Comparison of ENCODE assay signal across 17 cellular contexts in genomic region chr17:80311216-80311827, GRCh38.
"Had no signal": no experiment of that assay in that cellular context is flagged by ENCODE, and none has a peak within 500 bp of the region (broad histone marks: within the 10 kb centered on the region; RNA-seq: fewer than 3 reads in every experiment).

No MANE protein-coding gene starts in this region.

- H3K4me3 ChIP-seq: right lobe of liver, thoracic aorta had no signal

- H3K27me3 ChIP-seq: foreskin keratinocyte, right lobe of liver had no signal

- H3K27ac Mint-ChIP-seq: activated CD8-positive, alpha-beta T cell treated with anti-CD3 and anti-CD28 coated beads, Interleukin-2, amount 10 ng/mL, durations not matched to agents 7 days and 5 days; memory B cell; WTC11 had no signal

- H3K27ac ChIP-seq: foreskin keratinocyte, right lobe of liver, thoracic aorta had no signal

- H3K4me1 ChIP-seq: foreskin keratinocyte, right lobe of liver had no signal

- H3K9me3 ChIP-seq: right lobe of liver, thoracic aorta had no signal

- ATAC-seq: activated CD8-positive, alpha-beta T cell treated with anti-CD3 and anti-CD28 coated beads, Interleukin-2, amount 10 ng/mL, durations not matched to agents 7 days and 5 days; foreskin keratinocyte; left ventricle myocardium superior; right lobe of liver; WTC11 had no signal

- H3K4me1 Mint-ChIP-seq: WTC11 had no signal

- FAIRE-seq: astrocyte, colon, urothelium cell line had no signal

- H3K27me3 Mint-ChIP-seq: memory B cell had no signal

- DNase-seq: activated CD4-positive, alpha-beta T cell treated with anti-CD3 and anti-CD28 coated beads for 48 hours; activated CD8-positive, alpha-beta memory T cell treated with anti-CD3 and anti-CD28 coated beads, Interleukin-2, amount 50 U/mL, for 4 hours; activated CD8-positive, alpha-beta T cell treated with anti-CD3 and anti-CD28 coated beads, Interleukin-2, amount 10 ng/mL, durations not matched to agents 7 days and 5 days; activated gamma-delta T cell treated with Interleukin-2 at 50 U/mL for 16 hours; effector CD8-positive, alpha-beta T cell; foreskin keratinocyte; kidney glomerular epithelial cell; left ventricle myocardium superior; right lobe of liver; SHP77; T-helper 2 cell had no signal

- H3K4me3 Mint-ChIP-seq: activated CD8-positive, alpha-beta T cell treated with anti-CD3 and anti-CD28 coated beads, Interleukin-2, amount 10 ng/mL, durations not matched to agents 7 days and 5 days; memory B cell; WTC11 had no signal
